18 cellular contexts compared by ENCODE assay signal in the genomic region with DNA sequence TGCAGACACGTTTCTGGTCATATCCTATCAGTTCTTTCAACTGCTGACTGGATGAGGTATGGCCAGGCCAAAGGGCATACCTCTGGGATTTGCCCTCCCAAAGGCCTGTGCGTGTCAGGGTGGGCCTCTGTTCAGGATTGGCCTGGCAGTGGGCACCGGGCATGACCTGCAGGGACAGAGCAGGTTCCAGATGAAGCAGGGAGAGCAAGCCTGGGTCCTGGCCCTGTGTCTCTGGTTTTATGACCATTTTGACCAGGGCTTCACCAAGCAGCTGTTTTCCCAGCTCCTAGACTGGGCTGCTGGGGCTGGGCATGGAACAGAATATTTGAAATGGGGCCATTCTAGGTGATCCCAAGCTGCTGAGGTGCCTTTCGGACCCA. TPM values are rescaled to one million over a fixed set of nuclear protein-coding genes. Genes with fewer than 3 reads are reported as not detected.
A peak's percentile ranks its signal among the peaks of the same experiment; 100 is the strongest.
DNase-seq lines count a peak whose midpoint lies in the region; ATAC-seq and TF ChIP-seq lines count a peak whose summit lies in the region.
"Had no signal": no experiment of that assay in that cellular context is flagged by ENCODE, and none has a peak within 500 bp of the region (broad histone marks: within the 10 kb centered on the region; RNA-seq: fewer than 3 reads in every experiment).

No MANE protein-coding gene starts in this region.

- no peak overlapping the region; the same call in 1 of the 2 replicates for H3K4me3 ChIP-seq in PC-3 (ENCODE audit: low read length)
- no peak overlapping the region for H3K4me3 ChIP-seq in smooth muscle cell
- H3K4me3 ChIP-seq: SK-N-MC had no signal

- ATAC-seq in PC-3 (no peak), left lobe of liver (no peak), sciatic nerve (no peak), GM18519 (IDR thresholded peaks at IDR 0.05; ENCODE audit: low FRiP score, unreplicated experiment) (no peak)

- H3K9me3 ChIP-seq in PC-3 (ENCODE audit: low read length) (no peaks in the 10 kb centered on the region), smooth muscle cell (replicated peaks; ENCODE audit: low read depth) (no peaks in the 10 kb centered on the region)
- H3K9me3 ChIP-seq: BE2C, colonic mucosa had no signal

- DNase-seq in NCI-H526 treated with DMSO at 0.1 percent for 48 hours (lab: John Stamatoyannopoulos, UW) (peak; percentile 9), NCI-H526 (lab: John Stamatoyannopoulos, UW) (no peak), PC-3 (no peak), left lobe of liver (ENCODE audit: low spot score) (peak; percentile 39), sciatic nerve (ENCODE audit: low spot score) (peak; percentile 37), A172 (ENCODE audit: low spot score) (no peak), smooth muscle cell (lab: John Stamatoyannopoulos, UW; ENCODE audit: unreplicated experiment) (no peak)
- DNase-seq: 8988T; activated CD4-positive, alpha-beta T cell treated with anti-CD3 and anti-CD28 coated beads for 4 hours; BE2C; foreskin melanocyte; KBM-7; NCI-H1048; stimulated activated CD4-positive, alpha-beta T cell treated with anti-CD3 and anti-CD28 coated beads, Interleukin-4, amount 100 ng/mL, for 4 hours had no signal

- H3K27me3 ChIP-seq in PC-3 (ENCODE audit: low read length) (no peaks in the 10 kb centered on the region), smooth muscle cell (ENCODE audit: low read depth) (no peaks in the 10 kb centered on the region)
- H3K27me3 ChIP-seq: BE2C, colonic mucosa had no signal

- TF ChIP-seq CTCF in PC-3 (conservative IDR thresholded peaks at IDR 0.05; ENCODE audit: low read depth, low read length) (no peak), smooth muscle cell (IDR thresholded peaks at IDR 0.05; ENCODE audit: borderline replicate concordance, insufficient read depth, poor library complexity, severe bottlenecking) (no peak)

- no TSS peak for BruUV-seq in PC-3 (replicated peaks; lab: Mats Ljungman, UMichigan)

- H3K4me2 ChIP-seq in PC-3 (ENCODE audit: low read length) = peak overlapping the region; percentile 87
- no peak overlapping the region for H3K4me2 ChIP-seq in smooth muscle cell

- intact Hi-C loops in PC-3 (cut with micrococcal nuclease) = no loop called here
- intact Hi-C loops in sciatic nerve (cut with DNase I) = no loop called here

- H3K36me3 ChIP-seq in PC-3 (ENCODE audit: low read depth, low read length) (peaks cover 6% of the 10 kb centered on the region), smooth muscle cell (ENCODE audit: low read depth) (no peaks in the 10 kb centered on the region)
- H3K36me3 ChIP-seq: BE2C, colonic mucosa had no signal

- WGBS in smooth muscle cell (ENCODE audit: low lambda C conversion rate) = 74% methylated on average over 4 of the region's 4 CpGs

- POLR2A ChIA-PET in PC-3 (lab: Charles Lee; ENCODE audit: unreplicated experiment) = no interaction called here

- CTCF ChIA-PET in PC-3 (lab: Charles Lee) = interaction anchor here (1.3 kb wide), 1 partner anchor 42 kb away, joined by 9 read pairs; no protein-coding TSS in a partner anchor

- H2AFZ ChIP-seq in PC-3 (ENCODE audit: low read length) (peak overlapping the region; percentile 8; the same call in 1 of the 2 replicates), smooth muscle cell (ENCODE audit: low read depth) (no peak overlapping the region)

- H3K9ac ChIP-seq in PC-3 (ENCODE audit: low read length) (no peak overlapping the region), smooth muscle cell (ENCODE audit: low read depth) (no peak overlapping the region)

- no peaks in the 10 kb centered on the region for H3F3A ChIP-seq in PC-3 (ENCODE audit: low read length, unreplicated experiment)
- H3F3A ChIP-seq in smooth muscle cell (ENCODE audit: low read depth) = no peaks in the 10 kb centered on the region

- H4K20me1 ChIP-seq in PC-3 (ENCODE audit: low read length) (no peaks in the 10 kb centered on the region), smooth muscle cell (ENCODE audit: low read depth) (no peaks in the 10 kb centered on the region)

- H3K4me1 ChIP-seq in PC-3 (ENCODE audit: insufficient read depth, low read length) (peaks cover 53% of the 10 kb centered on the region), smooth muscle cell (ENCODE audit: low read depth) (no peaks in the 10 kb centered on the region)
- H3K4me1 ChIP-seq: BE2C had no signal

- peaks cover 39% of the 10 kb centered on the region for H3K79me2 ChIP-seq in PC-3 (ENCODE audit: low read length)
- H3K79me2 ChIP-seq in smooth muscle cell (ENCODE audit: low read depth) = no peaks in the 10 kb centered on the region

- H3K9me2 ChIP-seq in PC-3 (replicated peaks; ENCODE audit: low read length) = no peaks in the 10 kb centered on the region

- H3K27ac ChIP-seq in PC-3 (ENCODE audit: low read length) = no peak overlapping the region; the same call in 1 of the 2 replicates
- H3K27ac ChIP-seq in smooth muscle cell (ENCODE audit: low read depth) = no peak overlapping the region
- H3K27ac ChIP-seq: SK-N-MC had no signal

RNA-seq across cellular contexts. Expression of gene PROM2, which starts 0.3 kb away (rescaled TPM):
- total RNA-seq in PC-3 (2014; rRNA removed) = 64.2 and 77.8 TPM in 2 replicates
- total RNA-seq in left lobe of liver = 1.1 TPM
- total RNA-seq in sciatic nerve = 3.0 TPM
- 0.31 and 1.3 TPM in 2 replicates for total RNA-seq in A172 (2014; rRNA removed; shearing (Covaris generic))
- total RNA-seq in smooth muscle cell = 2.8 and 4.2 TPM in 2 replicates
- 0.70 and 2.6 TPM in 2 replicates for polyA plus RNA-seq in smooth muscle cell

RNA-seq across cellular contexts. Expression of gene KCNIP3, which starts 23.2 kb away (rescaled TPM):
- total RNA-seq in PC-3 (2014; rRNA removed) (13.3 and 19.1 TPM in 2 replicates), left lobe of liver (1.6 TPM), sciatic nerve (13.9 TPM), smooth muscle cell (1.1 and 2.0 TPM in 2 replicates)
- total RNA-seq in A172 (2014; rRNA removed; shearing (Covaris generic)) = 3.8 and 7.3 TPM in 2 replicates
- 7.6 TPM in 2 replicates for polyA plus RNA-seq in smooth muscle cell
- total RNA-seq: mononuclear cell had no signal

Comparison
In these comparisons a context has a peak if more than half of its experiments do, and no peak if none do; other contexts are left out.
1. DNase-seq: peak in NCI-H526 treated with DMSO at 0.1 percent for 48 hours (single experiment), left lobe of liver (single experiment) and sciatic nerve (single experiment); none in NCI-H526 (0 of 2), PC-3 (single experiment), A172 (single experiment) and smooth muscle cell (single experiment).
2. RNA of gene PROM2, which starts 0.3 kb away (total RNA-seq): 64.2 to 77.8 TPM in PC-3; 2.8 to 4.2 TPM in smooth muscle cell, 3.0 TPM in sciatic nerve (single experiment), 1.1 TPM in left lobe of liver (single experiment) and 0.31 to 1.3 TPM in A172; every median in the first group is over 10 times any median in the second.